2 cellular contexts compared by ENCODE assay signal in the genomic region with DNA sequence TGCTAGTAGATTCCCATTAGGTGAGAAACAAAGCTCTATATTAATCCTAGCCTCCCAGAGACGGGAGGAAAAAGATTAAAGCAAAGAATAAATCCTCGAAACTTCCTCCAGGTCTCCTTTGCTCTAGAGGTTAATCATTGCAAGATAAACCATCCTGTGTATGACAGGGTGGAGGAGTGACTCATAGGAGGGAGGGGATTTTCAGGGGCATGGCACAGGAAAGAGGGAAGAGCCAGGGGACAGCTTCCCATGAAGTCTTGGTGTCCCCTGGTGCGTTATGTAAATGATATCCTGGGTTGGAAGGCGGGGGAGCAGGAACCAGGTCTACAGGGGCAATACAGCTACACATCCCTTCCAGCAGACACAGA.
TF ChIP-seq lines count a peak whose summit lies in the region.

No MANE protein-coding gene starts in this region.

TF ChIP-seq in K562, 482 proteins besides CTCF, POLR2A, EP300 and RAD21 (continued from another document):
- TF ChIP-seq, protein P1, sequence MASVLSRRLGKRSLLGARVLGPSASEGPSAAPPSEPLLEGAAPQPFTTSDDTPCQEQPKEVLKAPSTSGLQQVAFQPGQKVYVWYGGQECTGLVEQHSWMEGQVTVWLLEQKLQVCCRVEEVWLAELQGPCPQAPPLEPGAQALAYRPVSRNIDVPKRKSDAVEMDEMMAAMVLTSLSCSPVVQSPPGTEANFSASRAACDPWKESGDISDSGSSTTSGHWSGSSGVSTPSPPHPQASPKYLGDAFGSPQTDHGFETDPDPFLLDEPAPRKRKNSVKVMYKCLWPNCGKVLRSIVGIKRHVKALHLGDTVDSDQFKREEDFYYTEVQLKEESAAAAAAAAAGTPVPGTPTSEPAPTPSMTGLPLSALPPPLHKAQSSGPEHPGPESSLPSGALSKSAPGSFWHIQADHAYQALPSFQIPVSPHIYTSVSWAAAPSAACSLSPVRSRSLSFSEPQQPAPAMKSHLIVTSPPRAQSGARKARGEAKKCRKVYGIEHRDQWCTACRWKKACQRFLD (CRISPR knock-in tag; IDR thresholded peaks at IDR 0.05): no peak
- TF ChIP-seq ZSCAN29 (IDR thresholded peaks at IDR 0.05) (peak; percentile 87), ARID1B (IDR thresholded peaks at IDR 0.05) (peak; percentile 71), GABPB1 (CRISPR knock-in tag; IDR thresholded peaks at IDR 0.05) (no peak), HOXB6 (CRISPR knock-in tag; IDR thresholded peaks at IDR 0.05; ENCODE audit: borderline replicate concordance) (no peak), DPF2 (IDR thresholded peaks at IDR 0.05) (peak; percentile 82), IFI16 (CRISPR knock-in tag; IDR thresholded peaks at IDR 0.05) (no peak), MAZ (CRISPR knock-in tag; conservative IDR thresholded peaks at IDR 0.05 in 1 of 2, IDR thresholded peaks at IDR 0.05 in 1 of 2) (peak in 1 of 2 experiments; percentile 11; a peak in 1 of 4 replicates), ZNF589 (CRISPR knock-in tag; IDR thresholded peaks at IDR 0.05; ENCODE audit: low read depth) (no peak), EHMT2 (IDR thresholded peaks at IDR 0.05) (peak; percentile 60; the same call in 1 of the 2 replicates), MYC (IDR thresholded peaks at IDR 0.05; ENCODE audit: low read depth, low read length) (0 out of 2 replicates have a peak, but pooled peaks have one; percentile 7), MYC (CRISPR knock-in tag; IDR thresholded peaks at IDR 0.05; ENCODE audit: borderline replicate concordance, low read depth) (no peak), ZNF766 (CRISPR knock-in tag; conservative IDR thresholded peaks at IDR 0.05) (peak; percentile 82), HNRNPL (IDR thresholded peaks at IDR 0.05; ENCODE audit: low read depth, low read length) (no peak), KDM1A (IDR thresholded peaks at IDR 0.05) (peak; percentile 77 to 79)
- TF ChIP-seq, protein P2, sequence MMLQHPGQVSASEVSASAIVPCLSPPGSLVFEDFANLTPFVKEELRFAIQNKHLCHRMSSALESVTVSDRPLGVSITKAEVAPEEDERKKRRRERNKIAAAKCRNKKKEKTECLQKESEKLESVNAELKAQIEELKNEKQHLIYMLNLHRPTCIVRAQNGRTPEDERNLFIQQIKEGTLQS (IDR thresholded peaks at IDR 0.05): peak; percentile 95
- TF ChIP-seq, protein P2 (CRISPR knock-in tag; conservative IDR thresholded peaks at IDR 0.05): 0 out of 2 replicates have a peak, but pooled peaks have one; percentile 25

TF ChIP-seq in HepG2, 621 proteins besides CTCF, POLR2A, EP300 and RAD21 (continued from another document and continues in another):
- TF ChIP-seq, protein P3, sequence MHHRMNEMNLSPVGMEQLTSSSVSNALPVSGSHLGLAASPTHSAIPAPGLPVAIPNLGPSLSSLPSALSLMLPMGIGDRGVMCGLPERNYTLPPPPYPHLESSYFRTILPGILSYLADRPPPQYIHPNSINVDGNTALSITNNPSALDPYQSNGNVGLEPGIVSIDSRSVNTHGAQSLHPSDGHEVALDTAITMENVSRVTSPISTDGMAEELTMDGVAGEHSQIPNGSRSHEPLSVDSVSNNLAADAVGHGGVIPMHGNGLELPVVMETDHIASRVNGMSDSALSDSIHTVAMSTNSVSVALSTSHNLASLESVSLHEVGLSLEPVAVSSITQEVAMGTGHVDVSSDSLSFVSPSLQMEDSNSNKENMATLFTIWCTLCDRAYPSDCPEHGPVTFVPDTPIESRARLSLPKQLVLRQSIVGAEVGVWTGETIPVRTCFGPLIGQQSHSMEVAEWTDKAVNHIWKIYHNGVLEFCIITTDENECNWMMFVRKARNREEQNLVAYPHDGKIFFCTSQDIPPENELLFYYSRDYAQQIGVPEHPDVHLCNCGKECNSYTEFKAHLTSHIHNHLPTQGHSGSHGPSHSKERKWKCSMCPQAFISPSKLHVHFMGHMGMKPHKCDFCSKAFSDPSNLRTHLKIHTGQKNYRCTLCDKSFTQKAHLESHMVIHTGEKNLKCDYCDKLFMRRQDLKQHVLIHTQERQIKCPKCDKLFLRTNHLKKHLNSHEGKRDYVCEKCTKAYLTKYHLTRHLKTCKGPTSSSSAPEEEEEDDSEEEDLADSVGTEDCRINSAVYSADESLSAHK (CRISPR knock-in tag; IDR thresholded peaks at IDR 0.05; ENCODE audit: borderline replicate concordance): no peak
- TF ChIP-seq ZNF557 (CRISPR knock-in tag; IDR thresholded peaks at IDR 0.05) (no peak), ZSCAN12 (CRISPR knock-in tag; IDR thresholded peaks at IDR 0.05) (no peak), ZNF605 (CRISPR knock-in tag; IDR thresholded peaks at IDR 0.05) (no peak), ZSCAN29 (CRISPR knock-in tag; conservative IDR thresholded peaks at IDR 0.05) (peak; percentile 72; the same call in 1 of the 2 replicates), TP53 (CRISPR knock-in tag; conservative IDR thresholded peaks at IDR 0.05) (no peak), HMG20A (CRISPR knock-in tag; IDR thresholded peaks at IDR 0.05; ENCODE audit: borderline replicate concordance) (peak; percentile 68; the same call in 1 of the 2 replicates), XRCC5 (optimal IDR thresholded peaks at IDR 0.05; ENCODE audit: low read length) (peak; percentile 25), ZNF776 (CRISPR knock-in tag; IDR thresholded peaks at IDR 0.05) (no peak), SAP130 (CRISPR knock-in tag; IDR thresholded peaks at IDR 0.05; ENCODE audit: low read depth) (peak; percentile 71), CEBPG (CRISPR knock-in tag; IDR thresholded peaks at IDR 0.05) (0 out of 2 replicates have a peak, but pooled peaks have one; percentile 10), ZNF746 (CRISPR knock-in tag; IDR thresholded peaks at IDR 0.05) (peak; percentile 42; the same call in 1 of the 2 replicates), ZNF629 (CRISPR knock-in tag; conservative IDR thresholded peaks at IDR 0.05) (no peak), ZNF12 (CRISPR knock-in tag; IDR thresholded peaks at IDR 0.05) (0 out of 2 replicates have a peak, but pooled peaks have one; percentile 16), ZNF549 (CRISPR knock-in tag; IDR thresholded peaks at IDR 0.05) (no peak), TCF7L2 (IDR thresholded peaks at IDR 0.05; ENCODE audit: low read depth, low read length) (no peak), FOXM1 (CRISPR knock-in tag; IDR thresholded peaks at IDR 0.05) (no peak), ZNF331 (CRISPR knock-in tag; IDR thresholded peaks at IDR 0.05) (0 out of 2 replicates have a peak, but pooled peaks have one; percentile 38), GPN1 (CRISPR knock-in tag; IDR thresholded peaks at IDR 0.05; ENCODE audit: borderline replicate concordance) (no peak), FOSL2 (CRISPR knock-in tag; IDR thresholded peaks at IDR 0.05) (peak; percentile 97), SPEN (CRISPR knock-in tag; IDR thresholded peaks at IDR 0.05; ENCODE audit: low read depth) (peak; percentile 22; the same call in 1 of the 2 replicates), MIER2 (CRISPR knock-in tag; IDR thresholded peaks at IDR 0.05) (0 out of 2 replicates have a peak, but pooled peaks have one; percentile 11)
- TF ChIP-seq, protein P4, sequence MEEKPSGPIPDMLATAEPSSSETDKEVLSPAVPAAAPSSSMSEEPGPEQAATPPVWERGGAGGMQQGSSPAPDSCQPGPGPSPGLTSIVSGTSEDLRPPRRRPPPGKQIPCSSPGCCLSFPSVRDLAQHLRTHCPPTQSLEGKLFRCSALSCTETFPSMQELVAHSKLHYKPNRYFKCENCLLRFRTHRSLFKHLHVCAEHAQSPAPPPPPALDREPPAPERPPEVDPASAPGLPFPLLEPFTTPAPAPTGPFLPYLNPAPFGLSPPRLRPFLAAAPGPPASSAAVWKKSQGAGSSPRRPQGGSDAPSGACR (CRISPR knock-in tag; IDR thresholded peaks at IDR 0.05): no peak
- TF ChIP-seq, protein P5, sequence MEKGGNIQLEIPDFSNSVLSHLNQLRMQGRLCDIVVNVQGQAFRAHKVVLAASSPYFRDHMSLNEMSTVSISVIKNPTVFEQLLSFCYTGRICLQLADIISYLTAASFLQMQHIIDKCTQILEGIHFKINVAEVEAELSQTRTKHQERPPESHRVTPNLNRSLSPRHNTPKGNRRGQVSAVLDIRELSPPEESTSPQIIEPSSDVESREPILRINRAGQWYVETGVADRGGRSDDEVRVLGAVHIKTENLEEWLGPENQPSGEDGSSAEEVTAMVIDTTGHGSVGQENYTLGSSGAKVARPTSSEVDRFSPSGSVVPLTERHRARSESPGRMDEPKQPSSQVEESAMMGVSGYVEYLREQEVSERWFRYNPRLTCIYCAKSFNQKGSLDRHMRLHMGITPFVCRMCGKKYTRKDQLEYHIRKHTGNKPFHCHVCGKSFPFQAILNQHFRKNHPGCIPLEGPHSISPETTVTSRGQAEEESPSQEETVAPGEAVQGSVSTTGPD (CRISPR knock-in tag; IDR thresholded peaks at IDR 0.05): peak; percentile 24; the same call in 1 of the 2 replicates
- TF ChIP-seq, protein P6, sequence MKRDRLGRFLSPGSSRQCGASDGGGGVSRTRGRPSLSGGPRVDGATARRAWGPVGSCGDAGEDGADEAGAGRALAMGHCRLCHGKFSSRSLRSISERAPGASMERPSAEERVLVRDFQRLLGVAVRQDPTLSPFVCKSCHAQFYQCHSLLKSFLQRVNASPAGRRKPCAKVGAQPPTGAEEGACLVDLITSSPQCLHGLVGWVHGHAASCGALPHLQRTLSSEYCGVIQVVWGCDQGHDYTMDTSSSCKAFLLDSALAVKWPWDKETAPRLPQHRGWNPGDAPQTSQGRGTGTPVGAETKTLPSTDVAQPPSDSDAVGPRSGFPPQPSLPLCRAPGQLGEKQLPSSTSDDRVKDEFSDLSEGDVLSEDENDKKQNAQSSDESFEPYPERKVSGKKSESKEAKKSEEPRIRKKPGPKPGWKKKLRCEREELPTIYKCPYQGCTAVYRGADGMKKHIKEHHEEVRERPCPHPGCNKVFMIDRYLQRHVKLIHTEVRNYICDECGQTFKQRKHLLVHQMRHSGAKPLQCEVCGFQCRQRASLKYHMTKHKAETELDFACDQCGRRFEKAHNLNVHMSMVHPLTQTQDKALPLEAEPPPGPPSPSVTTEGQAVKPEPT (CRISPR knock-in tag; IDR thresholded peaks at IDR 0.05; ENCODE audit: low read depth): no peak
- TF ChIP-seq, protein P7, sequence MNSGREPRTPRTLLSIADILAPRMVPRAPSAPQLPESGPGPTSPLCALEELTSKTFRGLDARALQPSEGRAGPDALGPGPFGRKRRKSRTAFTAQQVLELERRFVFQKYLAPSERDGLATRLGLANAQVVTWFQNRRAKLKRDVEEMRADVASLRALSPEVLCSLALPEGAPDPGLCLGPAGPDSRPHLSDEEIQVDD (CRISPR knock-in tag; IDR thresholded peaks at IDR 0.05; ENCODE audit: borderline replicate concordance): no peak
- TF ChIP-seq, protein P8, sequence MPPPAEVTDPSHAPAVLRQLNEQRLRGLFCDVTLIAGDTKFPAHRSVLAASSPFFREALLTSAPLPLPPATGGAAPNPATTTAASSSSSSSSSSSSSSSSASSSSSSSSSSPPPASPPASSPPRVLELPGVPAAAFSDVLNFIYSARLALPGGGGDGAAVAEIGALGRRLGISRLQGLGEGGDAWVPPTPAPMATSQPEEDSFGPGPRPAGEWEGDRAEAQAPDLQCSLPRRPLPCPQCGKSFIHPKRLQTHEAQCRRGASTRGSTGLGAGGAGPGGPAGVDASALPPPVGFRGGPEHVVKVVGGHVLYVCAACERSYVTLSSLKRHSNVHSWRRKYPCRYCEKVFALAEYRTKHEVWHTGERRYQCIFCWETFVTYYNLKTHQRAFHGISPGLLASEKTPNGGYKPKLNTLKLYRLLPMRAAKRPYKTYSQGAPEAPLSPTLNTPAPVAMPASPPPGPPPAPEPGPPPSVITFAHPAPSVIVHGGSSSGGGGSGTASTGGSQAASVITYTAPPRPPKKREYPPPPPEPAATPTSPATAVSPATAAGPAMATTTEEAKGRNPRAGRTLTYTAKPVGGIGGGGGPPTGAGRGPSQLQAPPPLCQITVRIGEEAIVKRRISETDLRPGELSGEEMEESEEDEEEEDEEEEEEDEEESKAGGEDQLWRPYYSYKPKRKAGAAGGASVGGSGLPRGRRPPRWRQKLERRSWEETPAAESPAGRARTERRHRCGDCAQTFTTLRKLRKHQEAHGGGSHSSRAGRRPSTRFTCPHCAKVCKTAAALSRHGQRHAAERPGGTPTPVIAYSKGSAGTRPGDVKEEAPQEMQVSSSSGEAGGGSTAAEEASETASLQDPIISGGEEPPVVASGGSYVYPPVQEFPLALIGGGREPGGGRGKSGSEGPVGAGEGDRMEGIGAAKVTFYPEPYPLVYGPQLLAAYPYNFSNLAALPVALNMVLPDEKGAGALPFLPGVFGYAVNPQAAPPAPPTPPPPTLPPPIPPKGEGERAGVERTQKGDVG (CRISPR knock-in tag; IDR thresholded peaks at IDR 0.05; ENCODE audit: borderline replicate concordance): no peak
- TF ChIP-seq, protein P9, sequence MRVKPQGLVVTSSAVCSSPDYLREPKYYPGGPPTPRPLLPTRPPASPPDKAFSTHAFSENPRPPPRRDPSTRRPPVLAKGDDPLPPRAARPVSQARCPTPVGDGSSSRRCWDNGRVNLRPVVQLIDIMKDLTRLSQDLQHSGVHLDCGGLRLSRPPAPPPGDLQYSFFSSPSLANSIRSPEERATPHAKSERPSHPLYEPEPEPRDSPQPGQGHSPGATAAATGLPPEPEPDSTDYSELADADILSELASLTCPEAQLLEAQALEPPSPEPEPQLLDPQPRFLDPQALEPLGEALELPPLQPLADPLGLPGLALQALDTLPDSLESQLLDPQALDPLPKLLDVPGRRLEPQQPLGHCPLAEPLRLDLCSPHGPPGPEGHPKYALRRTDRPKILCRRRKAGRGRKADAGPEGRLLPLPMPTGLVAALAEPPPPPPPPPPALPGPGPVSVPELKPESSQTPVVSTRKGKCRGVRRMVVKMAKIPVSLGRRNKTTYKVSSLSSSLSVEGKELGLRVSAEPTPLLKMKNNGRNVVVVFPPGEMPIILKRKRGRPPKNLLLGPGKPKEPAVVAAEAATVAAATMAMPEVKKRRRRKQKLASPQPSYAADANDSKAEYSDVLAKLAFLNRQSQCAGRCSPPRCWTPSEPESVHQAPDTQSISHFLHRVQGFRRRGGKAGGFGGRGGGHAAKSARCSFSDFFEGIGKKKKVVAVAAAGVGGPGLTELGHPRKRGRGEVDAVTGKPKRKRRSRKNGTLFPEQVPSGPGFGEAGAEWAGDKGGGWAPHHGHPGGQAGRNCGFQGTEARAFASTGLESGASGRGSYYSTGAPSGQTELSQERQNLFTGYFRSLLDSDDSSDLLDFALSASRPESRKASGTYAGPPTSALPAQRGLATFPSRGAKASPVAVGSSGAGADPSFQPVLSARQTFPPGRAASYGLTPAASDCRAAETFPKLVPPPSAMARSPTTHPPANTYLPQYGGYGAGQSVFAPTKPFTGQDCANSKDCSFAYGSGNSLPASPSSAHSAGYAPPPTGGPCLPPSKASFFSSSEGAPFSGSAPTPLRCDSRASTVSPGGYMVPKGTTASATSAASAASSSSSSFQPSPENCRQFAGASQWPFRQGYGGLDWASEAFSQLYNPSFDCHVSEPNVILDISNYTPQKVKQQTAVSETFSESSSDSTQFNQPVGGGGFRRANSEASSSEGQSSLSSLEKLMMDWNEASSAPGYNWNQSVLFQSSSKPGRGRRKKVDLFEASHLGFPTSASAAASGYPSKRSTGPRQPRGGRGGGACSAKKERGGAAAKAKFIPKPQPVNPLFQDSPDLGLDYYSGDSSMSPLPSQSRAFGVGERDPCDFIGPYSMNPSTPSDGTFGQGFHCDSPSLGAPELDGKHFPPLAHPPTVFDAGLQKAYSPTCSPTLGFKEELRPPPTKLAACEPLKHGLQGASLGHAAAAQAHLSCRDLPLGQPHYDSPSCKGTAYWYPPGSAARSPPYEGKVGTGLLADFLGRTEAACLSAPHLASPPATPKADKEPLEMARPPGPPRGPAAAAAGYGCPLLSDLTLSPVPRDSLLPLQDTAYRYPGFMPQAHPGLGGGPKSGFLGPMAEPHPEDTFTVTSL (CRISPR knock-in tag; IDR thresholded peaks at IDR 0.05; ENCODE audit: borderline replicate concordance): peak; percentile 42; the same call in 1 of the 2 replicates
